Comparison of ENCODE assay signal across 1 cellular context in genomic region chr17:44502598-44503079, GRCh38.
TF ChIP-seq lines count a peak whose summit lies in the region.

No MANE protein-coding gene starts in this region.

TF ChIP-seq in GM12878, 131 proteins besides CTCF, POLR2A, EP300 and RAD21:
- TF ChIP-seq RUNX3 (IDR thresholded peaks at IDR 0.05; ENCODE audit: low read length) (0 out of 2 replicates have a peak, but pooled peaks have one; percentile 4), KAT2A (conservative IDR thresholded peaks at IDR 0.05; ENCODE audit: control insufficient read depth, low read depth, low read length) (no peak), MEF2B (IDR thresholded peaks at IDR 0.05; ENCODE audit: partially characterized antibody, poor library complexity, severe bottlenecking) (peak; percentile 90), CEBPB (IDR thresholded peaks at IDR 0.05; ENCODE audit: borderline replicate concordance in 1 of 2, low read depth in 2 of 2, low read length in 2 of 2) (no peak), POLR2AphosphoS2 (IDR thresholded peaks at IDR 0.05; ENCODE audit: low read depth, low read length) (peak; percentile 20; the same call in 1 of the 2 replicates), PAX8 (IDR thresholded peaks at IDR 0.05) (no peak), IKZF2 (IDR thresholded peaks at IDR 0.05) (peak in 1 of 2 experiments; percentile 44; a peak in 1 of 4 replicates), MTA3 (IDR thresholded peaks at IDR 0.05; ENCODE audit: borderline replicate concordance, low read length) (0 out of 2 replicates have a peak, but pooled peaks have one; percentile 33), SMC3 (IDR thresholded peaks at IDR 0.05; ENCODE audit: borderline replicate concordance, low read length) (no peak), MTA2 (IDR thresholded peaks at IDR 0.05; ENCODE audit: low read depth) (no peak)
